17 cellular contexts compared by ENCODE assay signal in genomic region chr22:44404341-44405020, GRCh38.
"Had no signal": no experiment of that assay in that cellular context is flagged by ENCODE, and none has a peak within 500 bp of the region (broad histone marks: within the 10 kb centered on the region; RNA-seq: fewer than 3 reads in every experiment).

No MANE protein-coding gene starts in this region.

- H3K27me3 ChIP-seq: cardiac muscle cell, heart left ventricle, tibial nerve had no signal

- H3K4me3 ChIP-seq: cardiac muscle cell, coronary artery, heart left ventricle, tibial nerve had no signal

- H3K9me3 ChIP-seq: heart left ventricle, tibial nerve had no signal

- ATAC-seq: activated CD8-positive, alpha-beta T cell treated with anti-CD3 and anti-CD28 coated beads, Interleukin-2, amount 10 ng/mL, durations not matched to agents 7 days and 5 days; heart left ventricle; stimulated activated memory B cell treated with anti-CD40 and anti-IgM and Interleukin-4, amounts not matched to agents 10 μg/mL and 1 μg/mL and 100 μg/mL, for 72 hours had no signal

- H3K4me1 ChIP-seq: parathyroid adenoma, tibial nerve had no signal

- H3K27ac ChIP-seq: cardiac muscle cell, coronary artery, heart left ventricle, parathyroid adenoma, tibial nerve, VCaP had no signal

- H3K36me3 ChIP-seq: cardiac muscle cell, heart left ventricle, tibial nerve had no signal

- DNase-seq: activated CD4-positive, alpha-beta T cell treated with anti-CD3 and anti-CD28 coated beads for 48 hours; activated CD8-positive, alpha-beta memory T cell treated with anti-CD3 and anti-CD28 coated beads, Interleukin-2, amount 50 U/mL, for 48 hours; activated CD8-positive, alpha-beta T cell treated with anti-CD3 and anti-CD28 coated beads, Interleukin-2, amount 10 ng/mL, durations not matched to agents 7 days and 5 days; activated naive CD4-positive, alpha-beta T cell; effector CD4-positive, alpha-beta T cell; mesendoderm; nephron progenitor cell; retina; small intestine; T-helper 9 cell had no signal
